In genomic region chr11:34478845-34479663, GRCh38 we compare ENCODE assay signal across 2 cellular contexts.
TF ChIP-seq lines count a peak whose summit lies in the region.

No MANE protein-coding gene starts in this region.

TF ChIP-seq in A549, 52 proteins besides CTCF, POLR2A, EP300 and RAD21:
- no peak for TF ChIP-seq TP53 (CRISPR knock-in tag; IDR thresholded peaks at IDR 0.05)
- TF ChIP-seq CEBPB (IDR thresholded peaks at IDR 0.05), result no peak
- TF ChIP-seq MAFK (IDR thresholded peaks at IDR 0.05; ENCODE audit: partially characterized antibody), result peak; percentile 90

TF ChIP-seq in GM12878, 131 proteins besides CTCF, POLR2A, EP300 and RAD21:
- no peak for TF ChIP-seq ZNF207 (IDR thresholded peaks at IDR 0.05; ENCODE audit: borderline replicate concordance)
- TF ChIP-seq E2F8 (IDR thresholded peaks at IDR 0.05; ENCODE audit: low read depth, partially characterized antibody), result no peak
- TF ChIP-seq, protein P1, sequence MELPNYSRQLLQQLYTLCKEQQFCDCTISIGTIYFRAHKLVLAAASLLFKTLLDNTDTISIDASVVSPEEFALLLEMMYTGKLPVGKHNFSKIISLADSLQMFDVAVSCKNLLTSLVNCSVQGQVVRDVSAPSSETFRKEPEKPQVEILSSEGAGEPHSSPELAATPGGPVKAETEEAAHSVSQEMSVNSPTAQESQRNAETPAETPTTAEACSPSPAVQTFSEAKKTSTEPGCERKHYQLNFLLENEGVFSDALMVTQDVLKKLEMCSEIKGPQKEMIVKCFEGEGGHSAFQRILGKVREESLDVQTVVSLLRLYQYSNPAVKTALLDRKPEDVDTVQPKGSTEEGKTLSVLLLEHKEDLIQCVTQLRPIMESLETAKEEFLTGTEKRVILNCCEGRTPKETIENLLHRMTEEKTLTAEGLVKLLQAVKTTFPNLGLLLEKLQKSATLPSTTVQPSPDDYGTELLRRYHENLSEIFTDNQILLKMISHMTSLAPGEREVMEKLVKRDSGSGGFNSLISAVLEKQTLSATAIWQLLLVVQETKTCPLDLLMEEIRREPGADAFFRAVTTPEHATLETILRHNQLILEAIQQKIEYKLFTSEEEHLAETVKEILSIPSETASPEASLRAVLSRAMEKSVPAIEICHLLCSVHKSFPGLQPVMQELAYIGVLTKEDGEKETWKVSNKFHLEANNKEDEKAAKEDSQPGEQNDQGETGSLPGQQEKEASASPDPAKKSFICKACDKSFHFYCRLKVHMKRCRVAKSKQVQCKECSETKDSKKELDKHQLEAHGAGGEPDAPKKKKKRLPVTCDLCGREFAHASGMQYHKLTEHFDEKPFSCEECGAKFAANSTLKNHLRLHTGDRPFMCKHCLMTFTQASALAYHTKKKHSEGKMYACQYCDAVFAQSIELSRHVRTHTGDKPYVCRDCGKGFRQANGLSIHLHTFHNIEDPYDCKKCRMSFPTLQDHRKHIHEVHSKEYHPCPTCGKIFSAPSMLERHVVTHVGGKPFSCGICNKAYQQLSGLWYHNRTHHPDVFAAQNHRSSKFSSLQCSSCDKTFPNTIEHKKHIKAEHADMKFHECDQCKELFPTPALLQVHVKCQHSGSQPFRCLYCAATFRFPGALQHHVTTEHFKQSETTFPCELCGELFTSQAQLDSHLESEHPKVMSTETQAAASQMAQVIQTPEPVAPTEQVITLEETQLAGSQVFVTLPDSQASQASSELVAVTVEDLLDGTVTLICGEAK (IDR thresholded peaks at IDR 0.05; ENCODE audit: borderline replicate concordance), result no peak
- TF ChIP-seq, protein P2, sequence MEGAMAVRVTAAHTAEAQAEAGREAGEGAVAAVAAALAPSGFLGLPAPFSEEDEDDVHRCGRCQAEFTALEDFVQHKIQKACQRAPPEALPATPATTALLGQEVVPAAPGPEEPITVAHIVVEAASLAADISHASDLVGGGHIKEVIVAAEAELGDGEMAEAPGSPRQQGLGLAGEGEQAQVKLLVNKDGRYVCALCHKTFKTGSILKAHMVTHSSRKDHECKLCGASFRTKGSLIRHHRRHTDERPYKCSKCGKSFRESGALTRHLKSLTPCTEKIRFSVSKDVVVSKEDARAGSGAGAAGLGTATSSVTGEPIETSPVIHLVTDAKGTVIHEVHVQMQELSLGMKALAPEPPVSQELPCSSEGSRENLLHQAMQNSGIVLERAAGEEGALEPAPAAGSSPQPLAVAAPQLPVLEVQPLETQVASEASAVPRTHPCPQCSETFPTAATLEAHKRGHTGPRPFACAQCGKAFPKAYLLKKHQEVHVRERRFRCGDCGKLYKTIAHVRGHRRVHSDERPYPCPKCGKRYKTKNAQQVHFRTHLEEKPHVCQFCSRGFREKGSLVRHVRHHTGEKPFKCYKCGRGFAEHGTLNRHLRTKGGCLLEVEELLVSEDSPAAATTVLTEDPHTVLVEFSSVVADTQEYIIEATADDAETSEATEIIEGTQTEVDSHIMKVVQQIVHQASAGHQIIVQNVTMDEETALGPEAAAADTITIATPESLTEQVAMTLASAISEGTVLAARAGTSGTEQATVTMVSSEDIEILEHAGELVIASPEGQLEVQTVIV (IDR thresholded peaks at IDR 0.05; ENCODE audit: borderline replicate concordance, partially characterized antibody), result no peak
- TF ChIP-seq PKNOX1 (IDR thresholded peaks at IDR 0.05), result 0 out of 2 replicates have a peak, but pooled peaks have one; percentile 40
- no peak for TF ChIP-seq HSF1 (IDR thresholded peaks at IDR 0.05; ENCODE audit: low read depth, low read length)
- TF ChIP-seq BCL3 (IDR thresholded peaks at IDR 0.05; ENCODE audit: borderline replicate concordance, insufficient read depth, low read depth, low read length, poor library complexity, severe bottlenecking), result no peak
- TF ChIP-seq MEF2A (IDR thresholded peaks at IDR 0.05; ENCODE audit: insufficient read depth, low read depth, low read length), result no peak
- TF ChIP-seq KAT2A (conservative IDR thresholded peaks at IDR 0.05; ENCODE audit: control insufficient read depth, low read depth, low read length), result no peak
